Comparison of ENCODE assay signal across 8 cellular contexts in the genomic region with DNA sequence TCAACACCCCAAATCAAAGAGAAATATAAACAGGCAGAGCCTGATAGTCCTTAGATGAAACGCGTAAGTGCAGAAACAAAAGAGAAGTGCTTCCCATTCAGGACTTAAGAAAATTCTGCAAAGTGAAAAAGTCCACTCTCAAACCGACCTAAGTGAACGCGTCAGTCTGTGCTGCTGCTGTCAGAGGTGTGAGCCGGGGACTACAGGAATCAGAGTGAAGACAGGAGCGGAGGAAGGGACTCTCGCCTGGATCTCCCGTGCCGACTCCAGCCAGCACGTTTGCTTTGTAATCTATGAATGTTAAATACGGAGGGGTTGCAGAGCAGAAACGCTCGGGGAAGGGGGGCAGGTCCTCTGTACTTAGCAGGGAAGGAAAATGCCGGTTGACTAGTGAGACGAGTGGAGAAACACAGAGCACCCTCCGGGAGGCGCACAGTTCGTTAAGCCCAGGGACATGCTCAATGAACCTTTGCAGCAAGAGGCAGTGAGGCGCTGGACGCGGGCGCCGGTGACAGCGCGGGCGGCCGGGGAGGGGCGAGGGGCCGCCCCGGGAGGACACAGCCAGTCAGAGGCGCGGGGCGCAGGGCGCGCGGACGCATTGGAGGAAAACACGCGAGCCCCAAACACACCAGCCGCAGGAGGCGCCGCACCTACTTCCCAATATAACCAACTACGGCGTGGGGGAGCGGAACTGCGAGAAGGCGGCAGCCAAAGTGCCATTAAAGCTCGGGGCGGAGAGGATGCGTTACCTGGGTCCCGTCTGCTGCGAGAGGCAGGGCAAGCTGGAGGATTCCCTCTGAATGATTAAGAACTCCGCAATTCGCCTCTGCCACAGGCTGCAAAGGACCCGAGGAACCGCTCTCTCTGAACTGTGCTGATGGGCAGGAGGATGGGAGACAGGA. TPM values are rescaled to one million over a fixed set of nuclear protein-coding genes. Genes with fewer than 3 reads are reported as not detected.
DNase-seq lines count a peak whose midpoint lies in the region; ATAC-seq and TF ChIP-seq lines count a peak whose summit lies in the region.

CNTN5 (plus strand) TSS at position 626 of the 902 bp plus-strand sequence.

- H3K9me3 ChIP-seq in BE2C: no peaks in the 10 kb centered on the region

- peak; percentile 28 for TF ChIP-seq CTCF in BE2C (IDR thresholded peaks at IDR 0.05; ENCODE audit: low read depth, low read length)

- no peaks in the 10 kb centered on the region; the same call in 1 of the 2 replicates for H3K4me1 ChIP-seq in BE2C

- ATAC-seq in GM21723 (IDR thresholded peaks at IDR 0.05; ENCODE audit: unreplicated experiment): peak; percentile 54
- peak; percentile 89 for ATAC-seq in left ventricle myocardium superior
- ATAC-seq in HG02870 (IDR thresholded peaks at IDR 0.05; ENCODE audit: unreplicated experiment): no peak

- H3K27me3 ChIP-seq in BE2C: peaks cover 18% of the 10 kb centered on the region

- peaks cover 39% of the 10 kb centered on the region for H3K27me3 Mint-ChIP-seq in activated naive CD4-positive, alpha-beta T cell treated with anti-CD3 and anti-CD28 coated beads for 36 hours (ENCODE audit: low read depth)

- H3K4me1 Mint-ChIP-seq in activated naive CD4-positive, alpha-beta T cell treated with anti-CD3 and anti-CD28 coated beads for 36 hours (ENCODE audit: low read depth): peaks cover 9% of the 10 kb centered on the region

- no peaks in the 10 kb centered on the region for H3K9me3 Mint-ChIP-seq in activated naive CD4-positive, alpha-beta T cell treated with anti-CD3 and anti-CD28 coated beads for 36 hours

- DNase-seq in BE2C (peak; percentile 83), NCI-H510A (lab: John Stamatoyannopoulos, UW) (peak; percentile 8), left ventricle myocardium superior (peak; percentile 64), pons (ENCODE audit: low spot score) (peak; percentile 31)
- DNase-seq in activated naive CD4-positive, alpha-beta T cell treated with anti-CD3 and anti-CD28 coated beads for 36 hours: peak; percentile 23
- no peak for DNase-seq in central memory CD4-positive, alpha-beta T cell

- H3K4me3 Mint-ChIP-seq in activated naive CD4-positive, alpha-beta T cell treated with anti-CD3 and anti-CD28 coated beads for 36 hours: peak within 1 kb of the TSS; percentile 61

- H3K36me3 ChIP-seq in BE2C: no peaks in the 10 kb centered on the region

- peak within 1 kb of the TSS; percentile 57 for H3K4me3 ChIP-seq in BE2C (ENCODE audit: low read depth, low read length)

- H3K27ac Mint-ChIP-seq in activated naive CD4-positive, alpha-beta T cell treated with anti-CD3 and anti-CD28 coated beads for 36 hours: no peak within 1 kb of the TSS

- no peaks in the 10 kb centered on the region for H3K36me3 Mint-ChIP-seq in activated naive CD4-positive, alpha-beta T cell treated with anti-CD3 and anti-CD28 coated beads for 36 hours (ENCODE audit: low read depth)

- CTCF ChIA-PET in activated naive CD4-positive, alpha-beta T cell treated with anti-CD3 and anti-CD28 coated beads for 36 hours (lab: Charles Lee): no interaction called here

- intact Hi-C loops in activated naive CD4-positive, alpha-beta T cell treated with anti-CD3 and anti-CD28 coated beads for 36 hours (cut with micrococcal nuclease): loop anchor here (5.0 kb wide), 1 partner anchor 1912 kb away; no protein-coding TSS in a partner anchor
- intact Hi-C loops in left ventricle myocardium superior (cut with micrococcal nuclease): no loop called here

RNA-seq across cellular contexts. Expression of gene CNTN5, which starts in this region (rescaled TPM):
- polyA plus RNA-seq in BE2C (2012; ENCODE audit: insufficient read depth, insufficient read length, low read depth): 2.0 TPM
- not detected for total RNA-seq in activated naive CD4-positive, alpha-beta T cell treated with anti-CD3 and anti-CD28 coated beads for 36 hours
- not detected for total RNA-seq in left ventricle myocardium superior

Comparison
In these comparisons a context has a peak if more than half of its experiments do, and no peak if none do; other contexts are left out.
1. Peak in DNase-seq in activated naive CD4-positive, alpha-beta T cell treated with anti-CD3 and anti-CD28 coated beads for 36 hours; RNA of the gene not detected or under 1 TPM.
2. Peak in DNase-seq and ATAC-seq in left ventricle myocardium superior; RNA of the gene not detected or under 1 TPM.